1 cellular context compared by ENCODE assay signal in genomic region chr22:23716811-23717801, GRCh38.
TF ChIP-seq lines count a peak whose summit lies in the region.

No MANE protein-coding gene starts in this region.

TF ChIP-seq in HepG2, 621 proteins besides CTCF, POLR2A, EP300 and RAD21 (continued from another document and continues in another):
- TF ChIP-seq HNF1A (IDR thresholded peaks at IDR 0.05; ENCODE audit: low read depth) (no peak), HNF1A (CRISPR knock-in tag; IDR thresholded peaks at IDR 0.05; ENCODE audit: borderline replicate concordance) (peak; percentile 80), ZNF747 (CRISPR knock-in tag; IDR thresholded peaks at IDR 0.05; ENCODE audit: borderline replicate concordance) (peak; percentile 80; the same call in 1 of the 2 replicates), TRIM24 (CRISPR knock-in tag; IDR thresholded peaks at IDR 0.05) (no peak), HNF4A (CRISPR knock-in tag; IDR thresholded peaks at IDR 0.05) (peak; percentile 25), ZBTB14 (CRISPR knock-in tag; IDR thresholded peaks at IDR 0.05) (peak; percentile 46; the same call in 1 of the 2 replicates), ATF1 (CRISPR knock-in tag; IDR thresholded peaks at IDR 0.05) (peak; percentile 97), ZNF264 (CRISPR knock-in tag; IDR thresholded peaks at IDR 0.05) (peak; percentile 74; the same call in 1 of the 2 replicates), MXD3 (CRISPR knock-in tag; IDR thresholded peaks at IDR 0.05) (peak; percentile 84; the same call in 1 of the 2 replicates), ZBTB25 (CRISPR knock-in tag; IDR thresholded peaks at IDR 0.05) (peak; percentile 71; the same call in 1 of the 2 replicates), ZZZ3 (CRISPR knock-in tag; IDR thresholded peaks at IDR 0.05; ENCODE audit: borderline replicate concordance) (peak; percentile 44; the same call in 1 of the 2 replicates), NR2C2 (CRISPR knock-in tag; IDR thresholded peaks at IDR 0.05; ENCODE audit: borderline replicate concordance) (peak; percentile 96), SNAPC2 (CRISPR knock-in tag; IDR thresholded peaks at IDR 0.05) (0 out of 2 replicates have a peak, but pooled peaks have one; percentile 65), ZNF687 (CRISPR knock-in tag; IDR thresholded peaks at IDR 0.05) (peak; percentile 96), CCDC6 (CRISPR knock-in tag; IDR thresholded peaks at IDR 0.05) (peak; percentile 54; the same call in 1 of the 2 replicates), KLF15 (CRISPR knock-in tag; IDR thresholded peaks at IDR 0.05; ENCODE audit: borderline replicate concordance) (no peak), ZBTB7B (CRISPR knock-in tag; IDR thresholded peaks at IDR 0.05) (peak; percentile 81), SP2 (CRISPR knock-in tag; IDR thresholded peaks at IDR 0.05) (peak; percentile 46; the same call in 1 of the 2 replicates), ZNF230 (CRISPR knock-in tag; IDR thresholded peaks at IDR 0.05) (no peak), PHF20 (CRISPR knock-in tag; IDR thresholded peaks at IDR 0.05) (peak; percentile 80), SAP130 (CRISPR knock-in tag; IDR thresholded peaks at IDR 0.05; ENCODE audit: low read depth) (peak; percentile 96), POGZ (CRISPR knock-in tag; IDR thresholded peaks at IDR 0.05) (peak; percentile 89), LCORL (IDR thresholded peaks at IDR 0.05) (no peak), LCORL (CRISPR knock-in tag; IDR thresholded peaks at IDR 0.05) (peak; percentile 80), LBX2 (CRISPR knock-in tag; IDR thresholded peaks at IDR 0.05; ENCODE audit: borderline replicate concordance) (no peak), ZNF512B (CRISPR knock-in tag; IDR thresholded peaks at IDR 0.05; ENCODE audit: borderline replicate concordance) (no peak), ZUFSP (CRISPR knock-in tag; IDR thresholded peaks at IDR 0.05; ENCODE audit: borderline replicate concordance) (no peak), PRDM15 (CRISPR knock-in tag; IDR thresholded peaks at IDR 0.05) (peak; percentile 33; the same call in 1 of the 2 replicates), ZIK1 (CRISPR knock-in tag; IDR thresholded peaks at IDR 0.05; ENCODE audit: borderline replicate concordance, low read depth) (peak; percentile 87), ZNF33B (CRISPR knock-in tag; IDR thresholded peaks at IDR 0.05) (0 out of 2 replicates have a peak, but pooled peaks have one; percentile 71), ZNF276 (CRISPR knock-in tag; IDR thresholded peaks at IDR 0.05; ENCODE audit: low read depth) (0 out of 2 replicates have a peak, but pooled peaks have one; percentile 45), RBM39 (IDR thresholded peaks at IDR 0.05; ENCODE audit: low read depth, low read length, poor library complexity, severe bottlenecking) (peak; percentile 48)
